Comparison of ENCODE assay signal across 8 cellular contexts in genomic region chr6:85593438-85594196, GRCh38. TPM values are rescaled to one million over a fixed set of nuclear protein-coding genes. Genes with fewer than 3 reads are reported as not detected.
DNase-seq lines count a peak whose midpoint lies in the region; ATAC-seq and TF ChIP-seq lines count a peak whose summit lies in the region.

TSS of gene SNX14 (minus strand) at chr6:85593858. CDS start at chr6:85593718, 140 bp downstream.

- H3K4me3 ChIP-seq in HUES6 (ENCODE audit: low read depth, low read length) (peak within 1 kb of the TSS; percentile 92), OCI-LY7 (ENCODE audit: low read depth, low read length, poor library complexity, severe bottlenecking) (peak within 1 kb of the TSS; percentile 85)

- H4K20me1 ChIP-seq in OCI-LY7 (ENCODE audit: insufficient read depth, low read length), result no peaks in the 10 kb centered on the region

- POLR2A ChIA-PET in OCI-LY7 (lab: Charles Lee), result interaction anchor here (0.6 to 6.7 kb wide), 14 partner anchors 11 to 284 kb away, joined by 3 to 50 read pairs (median 4); partner anchors contain the start of gene SYNCRIP

- CTCF ChIA-PET in OCI-LY7 (lab: Charles Lee; ENCODE audit: unreplicated experiment), result interaction anchor here (1.5 kb wide), 1 partner anchor 46 kb away, joined by 7 read pairs; no protein-coding TSS in a partner anchor

- no peaks in the 10 kb centered on the region for H3K9me2 ChIP-seq in OCI-LY7 (ENCODE audit: insufficient read depth, low read length)

- no peak for TF ChIP-seq CTCF in OCI-LY7 (conservative IDR thresholded peaks at IDR 0.05; ENCODE audit: low read length)

- peak within 1 kb of the TSS; percentile 79 for H2AFZ ChIP-seq in OCI-LY7 (ENCODE audit: low read length)

- H3K27me3 ChIP-seq in HUES6 (ENCODE audit: control insufficient read depth, insufficient read depth, low read length), result peaks cover 6% of the 10 kb centered on the region; the same call in 1 of the 2 replicates

- DNase-seq in DMS 273 treated with DMSO at 0.1 percent for 48 hours (lab: John Stamatoyannopoulos, UW), result peak; percentile 79
- DNase-seq in OCI-LY7 (ENCODE audit: low spot score), result peak; percentile 93
- peak; percentile 61 for DNase-seq in activated T-cell treated with anti-CD3 and anti-CD28 coated beads for 1 hour (ENCODE audit: low read depth)
- DNase-seq in epidermal melanocyte (ENCODE audit: insufficient read length, low spot score), result peak; percentile 82
- peak; percentile 84 for DNase-seq in middle frontal gyrus (ENCODE audit: extremely low spot score, low spot score)
- peak; percentile 57 to 65 for DNase-seq in stimulated activated CD8-positive, alpha-beta memory T cell treated with anti-CD3 and anti-CD28 coated beads, Interleukin-2, amount 100 ng/mL, for 1 hour (ENCODE audit: low read depth in 2 of 2)

- H3K4me2 ChIP-seq in OCI-LY7 (ENCODE audit: low read length), result peak within 1 kb of the TSS; percentile 79

- intact Hi-C loops in OCI-LY7 (cut with micrococcal nuclease; ENCODE audit: unreplicated experiment), result loop anchor here (1.0 kb wide), 2 partner anchors 50 to 85 kb away; no protein-coding TSS in a partner anchor

- peak; percentile 85 for ATAC-seq in GM21447 (IDR thresholded peaks at IDR 0.05; ENCODE audit: unreplicated experiment)

- peaks cover 46% of the 10 kb centered on the region for H3K79me2 ChIP-seq in OCI-LY7 (ENCODE audit: insufficient read depth, low read depth, low read length)

- H3K27ac ChIP-seq in HUES6 (ENCODE audit: low read depth, low read length) (peak within 1 kb of the TSS; percentile 22; the same call in 1 of the 2 replicates), OCI-LY7 (ENCODE audit: low read depth, low read length, poor library complexity, severe bottlenecking) (peak within 1 kb of the TSS; percentile 83)

- peaks cover 4% of the 10 kb centered on the region; the same call in 1 of the 2 replicates for H3K4me1 ChIP-seq in HUES6 (ENCODE audit: control insufficient read depth, insufficient read depth, low read length)
- peaks cover 26% of the 10 kb centered on the region for H3K4me1 ChIP-seq in OCI-LY7 (ENCODE audit: insufficient read depth, low read length, poor library complexity, severe bottlenecking)

- H3K9ac ChIP-seq in HUES6 (ENCODE audit: low read length), result peak within 1 kb of the TSS; percentile 87

- BruUV-seq in OCI-LY7 (replicated peaks; lab: Mats Ljungman, UMichigan), result no TSS peak

- H3K9me3 ChIP-seq in HUES6 (ENCODE audit: control insufficient read depth, insufficient read depth, low read depth, low read length) (no peaks in the 10 kb centered on the region), OCI-LY7 (ENCODE audit: low read length) (peaks cover 10% of the 10 kb centered on the region; the same call in 1 of the 2 replicates)

- no peaks in the 10 kb centered on the region; the same call in 1 of the 2 replicates for H3K36me3 ChIP-seq in HUES6 (ENCODE audit: control insufficient read depth, insufficient read depth, low read length)
- peaks cover 30% of the 10 kb centered on the region for H3K36me3 ChIP-seq in OCI-LY7 (ENCODE audit: insufficient read depth, low read length)

RNA-seq across cellular contexts. Expression of gene SNX14, which starts in this region (rescaled TPM):
- 73.4 and 86.0 TPM in 2 replicates for total RNA-seq in OCI-LY7 (2014; rRNA removed; shearing (Covaris generic))
- total RNA-seq in OCI-LY7 (2022), result 70.1 and 75.3 TPM in 2 replicates

Comparison
In these comparisons a context has a peak if more than half of its experiments do, and no peak if none do; other contexts are left out.
1. Peak in every context shown above with its lines: DNase-seq, ATAC-seq, H3K4me3 ChIP-seq and H3K27ac ChIP-seq.